Comparison of ENCODE assay signal across 34 cellular contexts in genomic region chr6:167013946-167014345, GRCh38.
"Had no signal": no experiment of that assay in that cellular context is flagged by ENCODE, and none has a peak within 500 bp of the region (broad histone marks: within the 10 kb centered on the region; RNA-seq: fewer than 3 reads in every experiment).

No MANE protein-coding gene starts in this region.

- ATAC-seq: activated CD8-positive, alpha-beta T cell treated with anti-CD3 and anti-CD28 coated beads for 36 hours; activated naive CD4-positive, alpha-beta T cell treated with anti-CD3 and anti-CD28 coated beads, Interleukin-2, amount 50 U/mL, for 72 hours; activated T-cell treated with anti-CD3 and anti-CD28 coated beads, Interleukin-2, amount 50 U/mL, for 4 hours; activated T-cell treated with anti-CD3 and anti-CD28 coated beads, Interleukin-2, amount 50 U/mL, for 72 hours; activated T-helper 17 cell treated with anti-CD3 and anti-CD28 coated beads, Interleukin-2, amount 50 U/mL, for 72 hours; T-cell had no signal

- H3K9me3 Mint-ChIP-seq: activated B cell treated with CpG ODN at 0.5 μM for 24 hours; activated CD4-positive, alpha-beta memory T cell treated with anti-CD3 and anti-CD28 coated beads for 36 hours; activated CD4-positive, alpha-beta T cell treated with anti-CD3 and anti-CD28 coated beads, Interleukin-2, amount 10 ng/mL, durations not matched to agents 24 days and 14 days; activated CD8-positive, alpha-beta T cell treated with anti-CD3 and anti-CD28 coated beads for 36 hours; activated naive CD4-positive, alpha-beta T cell treated with anti-CD3 and anti-CD28 coated beads for 36 hours; activated naive CD4-positive, alpha-beta T cell treated with anti-CD3 and anti-CD28 coated beads, Interleukin-2, amount 50 U/mL, for 72 hours; activated naive CD8-positive, alpha-beta T cell treated with anti-CD3 and anti-CD28 coated beads for 36 hours; activated T-cell treated with anti-CD3 and anti-CD28 coated beads, Interleukin-2, amount 50 U/mL, for 4 hours; activated T-cell treated with anti-CD3 and anti-CD28 coated beads, Interleukin-2, amount 50 U/mL, for 72 hours; activated T-helper 1 cell treated with anti-CD3 and anti-CD28 coated beads, Interleukin-12 subunit alpha, Interleukin-12 subunit beta, Interleukin-2, Interleukin-4 antibody, amounts not matched to agents 30 ng/mL and 10 ng/mL and 1 ng/mL, durations not matched to agents 14 hours and 24 hours and 36 hours; activated T-helper 17 cell treated with anti-CD3 and anti-CD28 coated beads, Interleukin-2, amount 50 U/mL, for 72 hours; brain; central memory CD8-positive, alpha-beta T cell; T-cell; T-helper 2 cell treated with Interferon-gamma antibody and Interleukin-4, amounts not matched to agents 5 μg/mL and 100 μg/mL, for 36 hours had no signal

- H3K27me3 Mint-ChIP-seq: activated B cell treated with CpG ODN at 0.5 μM for 24 hours; activated CD4-positive, alpha-beta memory T cell treated with anti-CD3 and anti-CD28 coated beads for 36 hours; activated CD4-positive, alpha-beta T cell treated with anti-CD3 and anti-CD28 coated beads, Interleukin-2, amount 10 ng/mL, durations not matched to agents 24 days and 14 days; activated CD8-positive, alpha-beta T cell treated with anti-CD3 and anti-CD28 coated beads for 36 hours; activated naive CD8-positive, alpha-beta T cell treated with anti-CD3 and anti-CD28 coated beads for 36 hours; activated T-helper 17 cell treated with anti-CD3 and anti-CD28 coated beads, Interleukin-2, amount 50 U/mL, for 72 hours; brain; central memory CD8-positive, alpha-beta T cell; T-cell had no signal

- H3K4me1 Mint-ChIP-seq: activated naive CD8-positive, alpha-beta T cell treated with anti-CD3 and anti-CD28 coated beads for 36 hours; brain had no signal

- H3K27ac Mint-ChIP-seq: activated B cell treated with CpG ODN at 0.5 μM for 24 hours; activated CD4-positive, alpha-beta memory T cell treated with anti-CD3 and anti-CD28 coated beads for 36 hours; activated CD4-positive, alpha-beta T cell treated with anti-CD3 and anti-CD28 coated beads, Interleukin-2, amount 10 ng/mL, durations not matched to agents 24 days and 14 days; activated CD8-positive, alpha-beta T cell treated with anti-CD3 and anti-CD28 coated beads for 36 hours; activated naive CD4-positive, alpha-beta T cell treated with anti-CD3 and anti-CD28 coated beads for 36 hours; activated naive CD4-positive, alpha-beta T cell treated with anti-CD3 and anti-CD28 coated beads, Interleukin-2, amount 50 U/mL, for 72 hours; activated naive CD8-positive, alpha-beta T cell treated with anti-CD3 and anti-CD28 coated beads for 36 hours; activated T-cell treated with anti-CD3 and anti-CD28 coated beads, Interleukin-2, amount 50 U/mL, for 72 hours; activated T-helper 1 cell treated with anti-CD3 and anti-CD28 coated beads, Interleukin-12 subunit alpha, Interleukin-12 subunit beta, Interleukin-2, Interleukin-4 antibody, amounts not matched to agents 30 ng/mL and 10 ng/mL and 1 ng/mL, durations not matched to agents 14 hours and 24 hours and 36 hours; activated T-helper 17 cell treated with anti-CD3 and anti-CD28 coated beads, Interleukin-2, amount 50 U/mL, for 72 hours; brain; T-helper 2 cell treated with Interferon-gamma antibody and Interleukin-4, amounts not matched to agents 5 μg/mL and 100 μg/mL, for 36 hours had no signal

- H3K4me3 Mint-ChIP-seq: activated B cell treated with CpG ODN at 0.5 μM for 24 hours; activated CD4-positive, alpha-beta memory T cell treated with anti-CD3 and anti-CD28 coated beads for 36 hours; activated CD4-positive, alpha-beta T cell treated with anti-CD3 and anti-CD28 coated beads, Interleukin-2, amount 10 ng/mL, durations not matched to agents 24 days and 14 days; activated CD8-positive, alpha-beta T cell treated with anti-CD3 and anti-CD28 coated beads for 36 hours; activated naive CD4-positive, alpha-beta T cell treated with anti-CD3 and anti-CD28 coated beads for 36 hours; activated naive CD8-positive, alpha-beta T cell treated with anti-CD3 and anti-CD28 coated beads for 36 hours; activated T-cell treated with anti-CD3 and anti-CD28 coated beads, Interleukin-2, amount 50 U/mL, for 4 hours; activated T-cell treated with anti-CD3 and anti-CD28 coated beads, Interleukin-2, amount 50 U/mL, for 72 hours; activated T-helper 1 cell treated with anti-CD3 and anti-CD28 coated beads, Interleukin-12 subunit alpha, Interleukin-12 subunit beta, Interleukin-2, Interleukin-4 antibody, amounts not matched to agents 30 ng/mL and 10 ng/mL and 1 ng/mL, durations not matched to agents 14 hours and 24 hours and 36 hours; activated T-helper 17 cell treated with anti-CD3 and anti-CD28 coated beads, Interleukin-2, amount 50 U/mL, for 72 hours; brain; central memory CD8-positive, alpha-beta T cell; T-cell; T-helper 2 cell treated with Interferon-gamma antibody and Interleukin-4, amounts not matched to agents 5 μg/mL and 100 μg/mL, for 36 hours had no signal

- H3K9me3 ChIP-seq: ascending aorta had no signal

- FAIRE-seq: bronchial epithelial cell, TTC549 had no signal

- DNase-seq: activated B cell treated with CpG ODN at 0.5 μM for 24 hours; activated CD4-positive, alpha-beta memory T cell treated with anti-CD3 and anti-CD28 coated beads for 36 hours; activated CD4-positive, alpha-beta T cell treated with anti-CD3 and anti-CD28 coated beads for 4 hours; activated CD4-positive, alpha-beta T cell treated with anti-CD3 and anti-CD28 coated beads, Interleukin-2, amount 50 U/mL, for 4 hours; activated CD4-positive, CD25-positive, alpha-beta regulatory T cell treated with anti-CD3 and anti-CD28 coated beads, Interleukin-2, amount 50 U/mL, for 72 hours; activated CD8-positive, alpha-beta memory T cell treated with anti-CD3 and anti-CD28 coated beads, Interleukin-2, amount 50 U/mL, for 4 hours; activated CD8-positive, alpha-beta T cell treated with anti-CD3 and anti-CD28 coated beads for 36 hours; activated effector memory CD4-positive, alpha-beta T cell treated with anti-CD3 and anti-CD28 coated beads, Interleukin-2, amount 50 U/mL, for 16 hours; activated gamma-delta T cell treated with Interleukin-2 at 50 U/mL for 16 hours; activated naive CD4-positive, alpha-beta T cell; activated naive CD4-positive, alpha-beta T cell treated with anti-CD3 and anti-CD28 coated beads for 36 hours; activated naive CD4-positive, alpha-beta T cell treated with anti-CD3 and anti-CD28 coated beads, Interleukin-2, amount 50 U/mL, for 16 hours; activated naive CD8-positive, alpha-beta T cell treated with anti-CD3 and anti-CD28 coated beads for 36 hours; activated T-cell treated with anti-CD3 and anti-CD28 coated beads for 4 hours; activated T-cell treated with anti-CD3 and anti-CD28 coated beads, Interleukin-2, amount 50 U/mL, for 1 hour; activated T-cell treated with anti-CD3 and anti-CD28 coated beads, Interleukin-2, amount 50 U/mL, for 4 hours; activated T-cell treated with anti-CD3 and anti-CD28 coated beads, Interleukin-2, amount 50 U/mL, for 72 hours; amygdala; anterior cingulate cortex; caudate nucleus; cerebellar nuclear complex; T-cell; T-helper 2 cell; T-helper 9 cell had no signal
